15 cellular contexts compared by ENCODE assay signal in genomic region chr1:30185809-30186208, GRCh38.
DNase-seq lines count a peak whose midpoint lies in the region; ATAC-seq and TF ChIP-seq lines count a peak whose summit lies in the region.
"Had no signal": no experiment of that assay in that cellular context is flagged by ENCODE, and none has a peak within 500 bp of the region (broad histone marks: within the 10 kb centered on the region; RNA-seq: fewer than 3 reads in every experiment).

No MANE protein-coding gene starts in this region.

- peaks cover 0 to 25% (median 3%) of the 10 kb centered on the region in 4 donors for H3K27me3 ChIP-seq in esophagus muscularis mucosa
- H3K27me3 ChIP-seq: BE2C had no signal

- no peak overlapping the region for H3K27ac Mint-ChIP-seq in osteocyte (ENCODE audit: unreplicated experiment)
- H3K27ac Mint-ChIP-seq: CD4-positive, CD25-positive, alpha-beta regulatory T cell; CD8-positive, alpha-beta memory T cell had no signal

- no peaks in the 10 kb centered on the region for H3K9me3 ChIP-seq in esophagus muscularis mucosa
- H3K9me3 ChIP-seq: BE2C, HAP-1 had no signal

- intact Hi-C loops in esophagus muscularis mucosa (cut with DNase I), result no loop called here

- no peaks in the 10 kb centered on the region for H3K36me3 Mint-ChIP-seq in osteocyte (ENCODE audit: unreplicated experiment)
- H3K36me3 Mint-ChIP-seq: CD4-positive, CD25-positive, alpha-beta regulatory T cell; CD8-positive, alpha-beta memory T cell had no signal

- no peak for TF ChIP-seq EP300 in esophagus muscularis mucosa (IDR thresholded peaks at IDR 0.05)

- ATAC-seq in GM21723 (IDR thresholded peaks at IDR 0.05; ENCODE audit: unreplicated experiment), result no peak

- no peak overlapping the region for H3K4me3 Mint-ChIP-seq in osteocyte (ENCODE audit: unreplicated experiment)
- H3K4me3 Mint-ChIP-seq: CD4-positive, CD25-positive, alpha-beta regulatory T cell; CD8-positive, alpha-beta memory T cell had no signal

- TF ChIP-seq CTCF in esophagus muscularis mucosa (IDR thresholded peaks at IDR 0.05) (no peak), osteocyte (IDR thresholded peaks at IDR 0.05) (no peak)

- peaks cover 2% of the 10 kb centered on the region for H3K4me1 Mint-ChIP-seq in osteocyte (ENCODE audit: unreplicated experiment)

- H3K9me3 Mint-ChIP-seq in osteocyte (ENCODE audit: unreplicated experiment), result no peaks in the 10 kb centered on the region
- H3K9me3 Mint-ChIP-seq: CD8-positive, alpha-beta memory T cell had no signal

- DNase-seq in ecto neural progenitor cell (ENCODE audit: low spot score), result peak; percentile 33
- peak; percentile 53 for DNase-seq in esophagus muscularis mucosa (ENCODE audit: extremely low spot score)
- DNase-seq in osteocyte (ENCODE audit: extremely low spot score, unreplicated experiment), result peak; percentile 51
- peak; percentile 10 for DNase-seq in ureter (ENCODE audit: low spot score)
- DNase-seq in DMS 273 treated with DMSO at 0.1 percent for 48 hours (lab: John Stamatoyannopoulos, UW), result no peak
- no peak for DNase-seq in SIG-M5 treated with dmso at 0.1 percent for 504 hours (lab: John Stamatoyannopoulos, UW; ENCODE audit: unreplicated experiment)
- DNase-seq: ACHN; BE2C; C1 segment of cervical spinal cord; CD4-positive, CD25-positive, alpha-beta regulatory T cell; CD8-positive, alpha-beta memory T cell; COR-L47; GM23248 had no signal

- no peak overlapping the region for H3K27ac ChIP-seq in esophagus muscularis mucosa (replicated peaks in 1 of 4)
- H3K27ac ChIP-seq: GM23248 had no signal

- H3K4me1 ChIP-seq in esophagus muscularis mucosa, result peaks cover 6 to 10% (median 8%) of the 10 kb centered on the region in 4 donors
- H3K4me1 ChIP-seq: BE2C, HAP-1 had no signal

- 47% methylated on average over 3 of the region's 6 CpGs for WGBS in esophagus muscularis mucosa

- no peak overlapping the region for H3K4me3 ChIP-seq in esophagus muscularis mucosa
- H3K4me3 ChIP-seq: GM23248, HAP-1 had no signal

- TF ChIP-seq POLR2A in esophagus muscularis mucosa (IDR thresholded peaks at IDR 0.05; ENCODE audit: low read depth), result no peak

- peaks cover 2% of the 10 kb centered on the region for H3K27me3 Mint-ChIP-seq in osteocyte (ENCODE audit: unreplicated experiment)
- H3K27me3 Mint-ChIP-seq: CD4-positive, CD25-positive, alpha-beta regulatory T cell had no signal

- no peaks in the 10 kb centered on the region for H3K36me3 ChIP-seq in esophagus muscularis mucosa
- H3K36me3 ChIP-seq: BE2C, HAP-1 had no signal

Comparison
In these comparisons a context has a peak if more than half of its experiments do, and no peak if none do; other contexts are left out.
1. DNase-seq: peak in ecto neural progenitor cell (single experiment), esophagus muscularis mucosa (single experiment), osteocyte (single experiment) and ureter (single experiment); none in DMS 273 treated with DMSO at 0.1 percent for 48 hours (single experiment) and SIG-M5 treated with dmso at 0.1 percent for 504 hours (single experiment).